Comparison of ENCODE assay signal across 1 cellular context in genomic region chr6:109471105-109471810, GRCh38.
TF ChIP-seq lines count a peak whose summit lies in the region.

No MANE protein-coding gene starts in this region.

TF ChIP-seq in H1, 55 proteins besides CTCF, POLR2A, EP300 and RAD21:
- no peak for TF ChIP-seq CBX5 (IDR thresholded peaks at IDR 0.05; ENCODE audit: low read depth, low read length)
- TF ChIP-seq ATF2 (IDR thresholded peaks at IDR 0.05; ENCODE audit: low read length) = no peak
- TF ChIP-seq EZH2 (IDR thresholded peaks at IDR 0.05; ENCODE audit: low read depth, low read length, severe bottlenecking) = no peak
- no peak for TF ChIP-seq CTBP2 (IDR thresholded peaks at IDR 0.05; ENCODE audit: borderline replicate concordance, insufficient read depth, insufficient read length, low read length)
- TF ChIP-seq SUZ12 (IDR thresholded peaks at IDR 0.05; ENCODE audit: low read length) = no peak
- no peak for TF ChIP-seq RFX5 (IDR thresholded peaks at IDR 0.05; ENCODE audit: borderline replicate concordance, low read depth, low read length)
- TF ChIP-seq CHD2 (IDR thresholded peaks at IDR 0.05; ENCODE audit: low read length) = no peak
- no peak for TF ChIP-seq POLR2AphosphoS5 (IDR thresholded peaks at IDR 0.05; ENCODE audit: low read depth, low read length)
- no peak for TF ChIP-seq SP2 (IDR thresholded peaks at IDR 0.05; ENCODE audit: low read length)
